Comparison of ENCODE assay signal across 14 cellular contexts in genomic region chr7:101299511-101300464, GRCh38. TPM values are rescaled to one million over a fixed set of nuclear protein-coding genes. Genes with fewer than 3 reads are reported as not detected.
A peak's percentile ranks its signal among the peaks of the same experiment; 100 is the strongest.
DNase-seq lines count a peak whose midpoint lies in the region; ATAC-seq and TF ChIP-seq lines count a peak whose summit lies in the region.
"Had no signal": no experiment of that assay in that cellular context is flagged by ENCODE, and none has a peak within 500 bp of the region (broad histone marks: within the 10 kb centered on the region; RNA-seq: fewer than 3 reads in every experiment).

No MANE protein-coding gene starts in this region.

- H3K27ac ChIP-seq in tibial artery: no peak overlapping the region
- H3K27ac ChIP-seq in CD8-positive, alpha-beta memory T cell (ENCODE audit: low read depth, low read length): no peak overlapping the region
- H3K27ac ChIP-seq: GM23248, right atrium auricular region had no signal

- H3K27me3 Mint-ChIP-seq in glutamatergic neuron (ENCODE audit: unreplicated experiment) (peaks cover 24% of the 10 kb centered on the region), osteocyte (ENCODE audit: unreplicated experiment) (peaks cover 52% of the 10 kb centered on the region)
- H3K27me3 Mint-ChIP-seq in CD8-positive, alpha-beta memory T cell: peaks cover 60 to 68% of the 10 kb centered on the region in 2 donors

- DNase-seq in ELF-1 (ENCODE audit: low read depth, low spot score) (peak; percentile 76), NCI-H2171 (lab: John Stamatoyannopoulos, UW) (peak; percentile 27), glutamatergic neuron (peak; percentile 74), osteocyte (ENCODE audit: extremely low spot score, unreplicated experiment) (no peak), tibial artery (no peak), glomerular visceral epithelial cell (ENCODE audit: extremely low spot score) (no peak)
- DNase-seq in CD8-positive, alpha-beta memory T cell: no peak
- DNase-seq: activated CD4-positive, CD25-positive, alpha-beta regulatory T cell; activated T-cell treated with anti-CD3 and anti-CD28 coated beads, Interleukin-2, amount 50 U/mL, for 4 hours; Calu3; GM23248; NCI-H1105 treated with DMSO at 0.1 percent for 48 hours had no signal

- H3K36me3 Mint-ChIP-seq in glutamatergic neuron (ENCODE audit: unreplicated experiment): peaks cover 27% of the 10 kb centered on the region
- H3K36me3 Mint-ChIP-seq in osteocyte (ENCODE audit: unreplicated experiment): peaks cover 4% of the 10 kb centered on the region
- H3K36me3 Mint-ChIP-seq in CD8-positive, alpha-beta memory T cell: peaks cover 3 to 5% (median 4%) of the 10 kb centered on the region in 3 donors

- peaks cover 0 to 15% (median 6%) of the 10 kb centered on the region in 4 donors for H3K4me1 ChIP-seq in tibial artery
- H3K4me1 ChIP-seq in CD8-positive, alpha-beta memory T cell (ENCODE audit: insufficient read depth, low read length): no peaks in the 10 kb centered on the region

- H3K4me3 ChIP-seq in tibial artery: no peak overlapping the region
- no peak overlapping the region for H3K4me3 ChIP-seq in CD8-positive, alpha-beta memory T cell (ENCODE audit: low read length)
- H3K4me3 ChIP-seq: GM23248, right atrium auricular region had no signal

- intact Hi-C loops in tibial artery (cut with DNase I; ENCODE audit: low total_unique reads): no loop called here

- TF ChIP-seq CTCF in glutamatergic neuron (IDR thresholded peaks at IDR 0.05; ENCODE audit: partially characterized antibody, unreplicated experiment): peak; percentile 10
- no peak for TF ChIP-seq CTCF in osteocyte (IDR thresholded peaks at IDR 0.05)
- TF ChIP-seq CTCF in tibial artery (IDR thresholded peaks at IDR 0.05): no peak

- CTCF ChIA-PET in CD8-positive, alpha-beta memory T cell (lab: Charles Lee): interaction anchor here (2.3 kb wide), 1 partner anchor 9 kb away, joined by 6 read pairs; no protein-coding TSS in a partner anchor

- no peak for ATAC-seq in HG03108 (IDR thresholded peaks at IDR 0.05; ENCODE audit: unreplicated experiment)

- POLR2A ChIA-PET in CD8-positive, alpha-beta memory T cell (lab: Charles Lee): no interaction called here

- H3K9me3 ChIP-seq in tibial artery: peaks cover 0 to 41% (median 24%) of the 10 kb centered on the region in 3 donors
- H3K9me3 ChIP-seq in CD8-positive, alpha-beta memory T cell (ENCODE audit: low read length): peaks cover 9% of the 10 kb centered on the region

- H3K9me3 Mint-ChIP-seq in glutamatergic neuron (ENCODE audit: unreplicated experiment) (peaks cover 13% of the 10 kb centered on the region), osteocyte (ENCODE audit: unreplicated experiment) (peaks cover 19% of the 10 kb centered on the region)
- peaks cover 9 to 32% (median 27%) of the 10 kb centered on the region in 5 donors for H3K9me3 Mint-ChIP-seq in CD8-positive, alpha-beta memory T cell

- H3K27me3 ChIP-seq in tibial artery: peaks cover 0 to 97% of the 10 kb centered on the region in 2 donors
- peaks cover 25% of the 10 kb centered on the region for H3K27me3 ChIP-seq in CD8-positive, alpha-beta memory T cell (ENCODE audit: insufficient read depth, low read length, poor library complexity, severe bottlenecking)

- no peak overlapping the region for H3K27ac Mint-ChIP-seq in glutamatergic neuron (ENCODE audit: unreplicated experiment)
- no peak overlapping the region for H3K27ac Mint-ChIP-seq in osteocyte (ENCODE audit: unreplicated experiment)
- peak overlapping the region in 2 of 8 donors; percentile 24 to 61 for H3K27ac Mint-ChIP-seq in CD8-positive, alpha-beta memory T cell

- H3K4me1 Mint-ChIP-seq in glutamatergic neuron (ENCODE audit: low read depth, unreplicated experiment) (no peaks in the 10 kb centered on the region), osteocyte (ENCODE audit: unreplicated experiment) (peaks cover 10% of the 10 kb centered on the region)
- H3K4me1 Mint-ChIP-seq in CD8-positive, alpha-beta memory T cell: peaks cover 0 to 9% (median 4%) of the 10 kb centered on the region in 3 donors

- H3K4me3 Mint-ChIP-seq in glutamatergic neuron (ENCODE audit: unreplicated experiment): peak overlapping the region; percentile 20
- peak overlapping the region; percentile 22 for H3K4me3 Mint-ChIP-seq in osteocyte (ENCODE audit: unreplicated experiment)
- peak overlapping the region in 3 of 7 donors; percentile 20 to 29 (median 24) for H3K4me3 Mint-ChIP-seq in CD8-positive, alpha-beta memory T cell
- H3K4me3 Mint-ChIP-seq: activated T-cell treated with anti-CD3 and anti-CD28 coated beads, Interleukin-2, amount 50 U/mL, for 4 hours had no signal

- no peaks in the 10 kb centered on the region for H3K36me3 ChIP-seq in tibial artery
- H3K36me3 ChIP-seq in CD8-positive, alpha-beta memory T cell (ENCODE audit: insufficient read depth, low read length): no peaks in the 10 kb centered on the region
- H3K36me3 ChIP-seq: right atrium auricular region had no signal

RNA-seq across cellular contexts. Expression of gene IFT22, which starts 21.8 kb away (rescaled TPM):
- 20.9 TPM for total RNA-seq in glutamatergic neuron (ENCODE audit: unreplicated experiment)
- 25.2 and 29.3 TPM in 2 replicates for total RNA-seq in osteocyte
- total RNA-seq in CD8-positive, alpha-beta memory T cell: 10 to 100 TPM; 13.3 to 13.4 TPM
- 7.9 TPM for polyA plus RNA-seq in CD8-positive, alpha-beta memory T cell

RNA-seq across cellular contexts. Expression of gene FIS1, which starts 54.9 kb away (rescaled TPM):
- 128 TPM for total RNA-seq in glutamatergic neuron (ENCODE audit: unreplicated experiment)
- 142 and 151 TPM in 2 replicates for total RNA-seq in osteocyte
- 100 to 1,000 TPM; 137 to 139 TPM for total RNA-seq in CD8-positive, alpha-beta memory T cell
- 206 TPM for polyA plus RNA-seq in CD8-positive, alpha-beta memory T cell

Comparison
In these comparisons a context has a peak if more than half of its experiments do, and no peak if none do; other contexts are left out.
1. DNase-seq: peak in ELF-1 (single experiment), NCI-H2171 (single experiment) and glutamatergic neuron (single experiment); none in osteocyte (single experiment), tibial artery (0 of 2), glomerular visceral epithelial cell (single experiment) and CD8-positive, alpha-beta memory T cell (0 of 5).